In the genomic region with DNA sequence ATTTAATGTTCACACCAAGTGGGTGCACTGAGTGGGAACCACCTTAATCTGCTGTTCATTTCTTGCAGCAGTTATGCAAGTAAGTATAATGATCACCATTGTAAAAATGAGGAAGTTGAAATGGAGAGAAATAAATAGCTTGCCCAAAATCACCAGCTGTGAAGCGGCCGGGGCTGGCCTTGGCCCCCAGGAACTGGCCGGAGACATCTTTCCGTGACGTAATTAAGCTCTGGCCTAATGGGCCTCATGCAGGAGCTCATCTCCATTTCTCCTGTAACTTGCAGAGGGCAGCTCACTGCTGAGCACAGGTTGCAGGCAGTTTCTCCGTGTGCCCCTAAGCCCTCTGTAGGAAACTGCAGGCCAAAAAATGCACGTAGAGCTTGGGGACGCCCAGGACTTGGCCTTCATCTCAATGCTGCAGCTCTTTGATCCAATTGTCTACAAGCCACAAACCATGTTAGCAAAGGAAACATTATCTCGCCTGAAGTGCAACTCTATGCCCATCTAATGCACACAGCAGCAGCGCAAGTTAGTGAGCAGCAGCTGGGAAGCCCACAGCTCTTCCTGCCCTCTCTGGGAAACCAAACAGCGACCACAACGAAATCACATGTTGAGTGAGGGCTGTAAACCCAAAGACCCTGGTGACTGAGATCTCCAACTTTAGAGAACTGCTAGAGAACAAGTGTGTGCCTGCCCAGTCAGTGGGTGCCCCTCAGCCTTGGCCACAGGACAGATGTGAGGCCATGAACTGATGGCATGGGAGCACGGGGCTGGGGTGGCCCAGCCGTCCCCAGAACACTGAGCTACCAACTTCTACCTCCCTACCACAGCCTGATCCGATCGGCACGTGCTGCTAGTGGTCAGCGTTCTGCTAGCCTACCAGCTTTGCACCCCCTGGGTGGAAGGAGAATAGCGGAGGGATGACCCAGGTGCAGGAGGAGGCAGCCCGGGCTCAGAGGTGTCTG, we compare ENCODE assay signal across 8 cellular contexts. TPM values are rescaled to one million over a fixed set of nuclear protein-coding genes. Genes with fewer than 3 reads are reported as not detected.
DNase-seq lines count a peak whose midpoint lies in the region; ATAC-seq, FAIRE-seq and TF ChIP-seq lines count a peak whose summit lies in the region.

No MANE protein-coding gene starts in this region.

- 0 out of 2 replicates have a peak overlapping the region, but pooled peaks have one; percentile 10 for H2BK20ac ChIP-seq in H1 (ENCODE audit: low read length)

- H3K27ac ChIP-seq in H1 (ENCODE audit: low read depth, low read length) = no peak overlapping the region

- no peak for TF ChIP-seq POLR2A in H1 (IDR thresholded peaks at IDR 0.05; ENCODE audit: control extremely low read depth in 1 of 2, low read depth in 2 of 2, low read length in 2 of 2)

- POLR2A ChIA-PET in H1 (lab: Charles Lee; ENCODE audit: partially characterized antibody) = no interaction called here

- peaks cover 0 to 2% of the 10 kb centered on the region in 2 donors for H3K4me1 Mint-ChIP-seq in effector memory CD8-positive, alpha-beta T cell (ENCODE audit: low read depth in 2 of 2)

- no peak overlapping the region for H2BK120ac ChIP-seq in H1 (replicated peaks; ENCODE audit: low read depth, low read length)

- no peak overlapping the region for H2BK15ac ChIP-seq in H1 (ENCODE audit: low read length)

- H2AFZ ChIP-seq in H1 (ENCODE audit: low read length) = no peak overlapping the region

- peak; percentile 81 for ATAC-seq in GM19463 (IDR thresholded peaks at IDR 0.05; ENCODE audit: unreplicated experiment)
- ATAC-seq in HG03378 (IDR thresholded peaks at IDR 0.05; ENCODE audit: unreplicated experiment) = peak; percentile 75
- ATAC-seq in activated CD4-positive, CD25-positive, alpha-beta regulatory T cell treated with anti-CD3 and anti-CD28 coated beads, Interleukin-2, amount 50 U/mL, for 24 hours = no peak
- ATAC-seq in effector memory CD8-positive, alpha-beta T cell (replicated peaks) = no peak

- CTCF ChIA-PET in H1 (lab: Charles Lee; ENCODE audit: partially characterized antibody) = interaction anchor here (0.7 to 2.8 kb wide), 13 partner anchors 8 to 480 kb away, joined by 3 to 20 read pairs (median 3); no protein-coding TSS in a partner anchor

- no peak overlapping the region for H3K9ac ChIP-seq in H1 (replicated peaks in 1 of 4; ENCODE audit: extremely low read depth in 1 of 4, low read depth in 3 of 4, low read length in 3 of 4)

- H2BK5ac ChIP-seq in H1 (ENCODE audit: low read depth, low read length) = no peak overlapping the region

- no peak for TF ChIP-seq EP300 in H1 (IDR thresholded peaks at IDR 0.05; ENCODE audit: borderline replicate concordance in 1 of 2, low read depth in 2 of 2, low read length in 2 of 2)

- no peak overlapping the region for H3K56ac ChIP-seq in H1 (replicated peaks; ENCODE audit: insufficient read length, low read depth, low read length)

- DNase-seq in GDM1 (lab: John Stamatoyannopoulos, UW) = peak; percentile 64
- no peak for DNase-seq in H1 (ENCODE audit: low read depth in 1 of 2, low spot score in 2 of 2)
- no peak for DNase-seq in effector memory CD8-positive, alpha-beta T cell
- no peak for DNase-seq in DMS153 (lab: John Stamatoyannopoulos, UW)
- no peak for DNase-seq in SHP77 treated with DMSO at 0.1 percent for 48 hours (lab: John Stamatoyannopoulos, UW)

- TF ChIP-seq CTCF in H1 (IDR thresholded peaks at IDR 0.05; ENCODE audit: control extremely low read depth in 1 of 3, insufficient read depth in 1 of 3, low read depth in 1 of 3, low read length in 3 of 3) = no peak

- H3K36me3 Mint-ChIP-seq in effector memory CD8-positive, alpha-beta T cell (ENCODE audit: insufficient read depth) = no peaks in the 10 kb centered on the region

- H3K4me2 ChIP-seq in H1 (ENCODE audit: insufficient read depth in 1 of 2, low read depth in 2 of 2, low read length in 2 of 2) = no peak overlapping the region

- peaks cover 0 to 6% (median under 1%) of the 10 kb centered on the region in 4 experiments; a peak in 3 of 7 replicates for H3K4me1 ChIP-seq in H1 (replicated peaks in 1 of 4; ENCODE audit: control insufficient read depth in 3 of 4, insufficient read depth in 4 of 4, low read length in 3 of 4)

- no peak overlapping the region for H3K4me3 Mint-ChIP-seq in effector memory CD8-positive, alpha-beta T cell

- no peak overlapping the region for H3K27ac Mint-ChIP-seq in effector memory CD8-positive, alpha-beta T cell

- H3K27me3 ChIP-seq in H1 (replicated peaks in 1 of 4; ENCODE audit: control insufficient read depth in 3 of 4, extremely low read depth in 1 of 4, insufficient read depth in 3 of 4, low read length in 3 of 4) = peaks cover 7 to 21% (median 13%) of the 10 kb centered on the region in 4 experiments

- H3K18ac ChIP-seq in H1 (ENCODE audit: extremely low read depth, low read length) = no peak overlapping the region; the same call in 1 of the 2 replicates

- no peaks in the 10 kb centered on the region for H4K20me1 ChIP-seq in H1 (replicated peaks in 1 of 2; ENCODE audit: control insufficient read depth in 1 of 2, insufficient read depth in 2 of 2, low read length in 2 of 2)

- no peak for FAIRE-seq in H1 (lab: Jason Lieb, UNC)

- H3K27me3 Mint-ChIP-seq in effector memory CD8-positive, alpha-beta T cell = peaks cover 10 to 40% of the 10 kb centered on the region in 2 donors

- H4K91ac ChIP-seq in H1 (replicated peaks; ENCODE audit: insufficient read length, low read length) = no peak overlapping the region

- no peaks in the 10 kb centered on the region for H3K9me3 Mint-ChIP-seq in effector memory CD8-positive, alpha-beta T cell

- 88% methylated on average over 20 of the region's 20 CpGs; no CpG with 5 or more reads in 1 of the 2 experiments for WGBS in H1 (ENCODE audit: extremely low coverage in 1 of 2, insufficient coverage in 1 of 2, insufficient read length in 1 of 2, insufficient replicate concordance in 2 of 2, low coverage in 1 of 2, low lambda C conversion rate in 2 of 2, missing lambda C conversion rate in 1 of 2), 2 experiments

- H2BK12ac ChIP-seq in H1 (ENCODE audit: low read depth, low read length) = no peak overlapping the region

- no peaks in the 10 kb centered on the region for H3K79me1 ChIP-seq in H1 (ENCODE audit: low read depth, low read length)

- H3K4me3 ChIP-seq in H1 (ENCODE audit: extremely low read depth in 1 of 4, insufficient read depth in 2 of 4, low read depth in 3 of 4, low read length in 4 of 4) = no peak overlapping the region

- H4K8ac ChIP-seq in H1 (ENCODE audit: extremely low read depth, insufficient read depth, low read length) = no peak overlapping the region; the same call in 1 of the 2 replicates

- H3K9me3 ChIP-seq in H1 (ENCODE audit: insufficient read depth in 2 of 2, low read depth in 1 of 2, low read length in 1 of 2) = no peaks in the 10 kb centered on the region

- H4K5ac ChIP-seq in H1 (ENCODE audit: insufficient read length, low read depth, low read length) = no peak overlapping the region

- no peak for TF ChIP-seq RAD21 in H1 (IDR thresholded peaks at IDR 0.05 in 1 of 2, conservative IDR thresholded peaks at IDR 0.05 in 1 of 2; ENCODE audit: low read depth in 2 of 2, low read length in 2 of 2)

- no peaks in the 10 kb centered on the region for H3K79me2 ChIP-seq in H1 (ENCODE audit: control insufficient read depth in 1 of 2, insufficient read depth in 2 of 2, low read length in 2 of 2)

- H2AK5ac ChIP-seq in H1 (ENCODE audit: low read depth, low read length) = no peak overlapping the region

- H3K4ac ChIP-seq in H1 (replicated peaks; ENCODE audit: insufficient read length, low read depth, low read length) = no peak overlapping the region

- no peak overlapping the region for H3K14ac ChIP-seq in H1 (ENCODE audit: insufficient read length)

- no peaks in the 10 kb centered on the region for H3K36me3 ChIP-seq in H1 (ENCODE audit: control insufficient read depth in 2 of 4, insufficient read depth in 4 of 4, low read length in 3 of 4)

- H3K23ac ChIP-seq in H1 (ENCODE audit: insufficient read length) = no peak overlapping the region

- H3K23me2 ChIP-seq in H1 (ENCODE audit: low read depth, low read length) = no peaks in the 10 kb centered on the region

TF ChIP-seq in H1, 55 proteins besides CTCF, POLR2A, EP300 and RAD21 (continues in another document):
- TF ChIP-seq KDM1A (IDR thresholded peaks at IDR 0.05; ENCODE audit: borderline replicate concordance, low read length) = no peak
- no peak for TF ChIP-seq SIX5 (IDR thresholded peaks at IDR 0.05; ENCODE audit: low read depth, low read length)
- TF ChIP-seq RNF2 (IDR thresholded peaks at IDR 0.05; ENCODE audit: borderline replicate concordance, low read depth, low read length, missing control alignments, poor library complexity, severe bottlenecking) = no peak
- TF ChIP-seq TAF1 (IDR thresholded peaks at IDR 0.05; ENCODE audit: low read depth, low read length) = no peak
- TF ChIP-seq GTF2F1 (IDR thresholded peaks at IDR 0.05; ENCODE audit: borderline replicate concordance, low read depth, low read length) = no peak
- TF ChIP-seq ASH2L (IDR thresholded peaks at IDR 0.05; ENCODE audit: low read length) = no peak
- TF ChIP-seq CBX8 (IDR thresholded peaks at IDR 0.05; ENCODE audit: borderline replicate concordance, low read depth, low read length) = no peak
- no peak for TF ChIP-seq FOSL1 (IDR thresholded peaks at IDR 0.05; ENCODE audit: insufficient read depth, low read depth, low read length)
- no peak for TF ChIP-seq SRF (IDR thresholded peaks at IDR 0.05; ENCODE audit: low read depth, low read length)
- no peak for TF ChIP-seq MAFK (IDR thresholded peaks at IDR 0.05; ENCODE audit: low read depth, low read length)

RNA-seq across cellular contexts. Expression of gene APCDD1, which starts 28.8 kb away (rescaled TPM):
- total RNA-seq in H1 (2021; fragmentation: NEBNext Ultra II Directional; extraction: Animal tissue kit (Norgen Biotek cat#: 25700)) = 2.6 and 3.0 TPM in 2 replicates
- 2.5 and 3.6 TPM in 2 replicates for polyA plus RNA-seq in H1 (2011; rRNA removed)
- 3.0 TPM for polyA plus RNA-seq in H1 (2011; cell fraction: cytosol; rRNA removed)
- 6.5 TPM for polyA plus RNA-seq in H1 (2011; cell fraction: nucleus; rRNA removed)
- 1.9 to 5.4 TPM (median 4.1 TPM) in 4 replicates for polyA plus RNA-seq in H1 (2012, experiment 1 of 2)
- polyA plus RNA-seq in H1 (2012, experiment 2 of 2) = 1.2 TPM
- 1.2 TPM for polyA plus RNA-seq in H1 (2013, experiment 1 of 2)
- 1.3 TPM for polyA plus RNA-seq in H1 (2013, experiment 2 of 2)
- polyA minus RNA-seq in H1 (2011; rRNA and poly(A)+ RNA removed) = 3.6 and 8.0 TPM in 2 replicates
- polyA minus RNA-seq in H1 (2011; cell fraction: cytosol; rRNA and poly(A)+ RNA removed) = 3.2 TPM
- 4.3 TPM for polyA minus RNA-seq in H1 (2011; cell fraction: nucleus; rRNA and poly(A)+ RNA removed)

RNA-seq across cellular contexts. Expression of gene NAPG, which starts 42.6 kb away (rescaled TPM):
- total RNA-seq in H1 (2021; fragmentation: NEBNext Ultra II Directional; extraction: Animal tissue kit (Norgen Biotek cat#: 25700)) = 19.6 and 23.5 TPM in 2 replicates
- polyA plus RNA-seq in H1 (2011; rRNA removed) = 5.5 and 8.0 TPM in 2 replicates
- 12.0 TPM for polyA plus RNA-seq in H1 (2011; cell fraction: cytosol; rRNA removed)
- 6.3 TPM for polyA plus RNA-seq in H1 (2011; cell fraction: nucleus; rRNA removed)
- polyA plus RNA-seq in H1 (2012, experiment 1 of 2) = 12.2 to 16.8 TPM (median 14.9 TPM) in 4 replicates
- 3.0 TPM for polyA plus RNA-seq in H1 (2012, experiment 2 of 2)
- 15.2 TPM for polyA plus RNA-seq in H1 (2013, experiment 1 of 2)
- 15.8 TPM for polyA plus RNA-seq in H1 (2013, experiment 2 of 2)
- 10.4 and 13.9 TPM in 2 replicates for polyA minus RNA-seq in H1 (2011; rRNA and poly(A)+ RNA removed)
- polyA minus RNA-seq in H1 (2011; cell fraction: cytosol; rRNA and poly(A)+ RNA removed) = 12.8 TPM
- 20.8 TPM for polyA minus RNA-seq in H1 (2011; cell fraction: nucleus; rRNA and poly(A)+ RNA removed)

Comparison
In these comparisons a context has a peak if more than half of its experiments do, and no peak if none do; other contexts are left out.
1. ATAC-seq: peak in GM19463 (single experiment) and HG03378 (single experiment); none in activated CD4-positive, CD25-positive, alpha-beta regulatory T cell treated with anti-CD3 and anti-CD28 coated beads, Interleukin-2, amount 50 U/mL, for 24 hours (0 of 2) and effector memory CD8-positive, alpha-beta T cell (single experiment).